ENCODE assay signal across 16 cellular contexts in genomic region chr1:223102797-223103533, GRCh38. TPM values are rescaled to one million over a fixed set of nuclear protein-coding genes. Genes with fewer than 3 reads are reported as not detected.
A peak's percentile ranks its signal among the peaks of the same experiment; 100 is the strongest.
DNase-seq lines count a peak whose midpoint lies in the region; ATAC-seq and TF ChIP-seq lines count a peak whose summit lies in the region.
"Had no signal": no experiment of that assay in that cellular context is flagged by ENCODE, and none has a peak within 500 bp of the region (broad histone marks: within the 10 kb centered on the region; RNA-seq: fewer than 3 reads in every experiment).

No MANE protein-coding gene starts in this region.

- no peak overlapping the region for H2BK12ac ChIP-seq in H9 (ENCODE audit: insufficient read length, low read depth, low read length)

- no peak overlapping the region for H2BK20ac ChIP-seq in H9 (ENCODE audit: low read depth, low read length, poor library complexity, severe bottlenecking)

- DNase-seq in Right ventricle myocardium superior (peak; percentile 54), cardiac septum (ENCODE audit: low spot score) (no peak), SJCRH30 (peak; percentile 71 to 76), kidney tubule cell (ENCODE audit: low spot score) (peak; percentile 76), H9 (no peak), T-helper 9 cell (no peak)
- DNase-seq: activated CD4-positive, CD25-positive, alpha-beta regulatory T cell; activated T-cell treated with anti-CD3 and anti-CD28 coated beads, Interleukin-2, amount 50 U/mL, for 1 hour; AML-193; effector memory CD8-positive, alpha-beta T cell; NCI-H1048; sigmoid colon had no signal

- H3K27ac ChIP-seq in SJCRH30 = no peak overlapping the region
- no peak overlapping the region for H3K27ac ChIP-seq in H9 (ENCODE audit: insufficient read length, low read depth, low read length)
- H3K27ac ChIP-seq: ascending aorta, sigmoid colon had no signal

- no peak overlapping the region for H3K4me3 Mint-ChIP-seq in H9
- H3K4me3 Mint-ChIP-seq: effector memory CD8-positive, alpha-beta T cell; type B pancreatic cell had no signal

- H2BK120ac ChIP-seq in H9 (ENCODE audit: low read depth, low read length, poor library complexity, severe bottlenecking) = no peak overlapping the region

- H4K20me1 ChIP-seq in H9 (ENCODE audit: control insufficient read depth, insufficient read depth, insufficient read length) = no peaks in the 10 kb centered on the region

- H3K56ac ChIP-seq in H9 (ENCODE audit: insufficient read length, low read depth, low read length) = no peak overlapping the region

- no peaks in the 10 kb centered on the region for H3K23me2 ChIP-seq in H9 (ENCODE audit: insufficient read length, low read depth, low read length, poor library complexity, severe bottlenecking)

- H2AFZ ChIP-seq in H9 (ENCODE audit: low read length) = no peak overlapping the region

- H3K27ac Mint-ChIP-seq in H9 = peak overlapping the region in 1 of 3 experiments; percentile 47; a peak in 1 of 7 replicates
- H3K27ac Mint-ChIP-seq: effector memory CD8-positive, alpha-beta T cell; type B pancreatic cell had no signal

- ATAC-seq in Right ventricle myocardium superior (ENCODE audit: poor library complexity) (peak; percentile 59), GM19328 (IDR thresholded peaks at IDR 0.05; ENCODE audit: unreplicated experiment) (no peak), GM18520 (IDR thresholded peaks at IDR 0.05; ENCODE audit: unreplicated experiment) (no peak)
- ATAC-seq: effector memory CD8-positive, alpha-beta T cell had no signal

- H3K4me1 ChIP-seq in SJCRH30 = peaks cover 8% of the 10 kb centered on the region
- H3K4me1 ChIP-seq in H9 (ENCODE audit: insufficient read depth, low read length) = no peaks in the 10 kb centered on the region
- H3K4me1 ChIP-seq: ascending aorta had no signal

- no peak overlapping the region for H3K18ac ChIP-seq in H9 (ENCODE audit: insufficient read length, low read depth, low read length)

- no peak overlapping the region for H3T11ph ChIP-seq in H9 (ENCODE audit: low read length)

- H3K36me3 Mint-ChIP-seq in H9 (ENCODE audit: insufficient read depth in 1 of 3, low read depth in 3 of 3) = peaks cover 16 to 31% (median 27%) of the 10 kb centered on the region in 3 experiments
- H3K36me3 Mint-ChIP-seq: type B pancreatic cell had no signal

- no peaks in the 10 kb centered on the region for H3K79me2 ChIP-seq in H9 (ENCODE audit: insufficient read depth, low read length)

- no CpG with 5 or more reads among the region's 10 CpGs for WGBS in H9 (ENCODE audit: extremely low coverage, insufficient read length, low lambda C conversion rate)

- no peak overlapping the region for H3K4me2 ChIP-seq in H9 (ENCODE audit: insufficient read depth, insufficient read length, low read length)

- no peaks in the 10 kb centered on the region for H3K36me3 ChIP-seq in SJCRH30
- H3K36me3 ChIP-seq: ascending aorta, sigmoid colon had no signal

- no peak overlapping the region for H2BK5ac ChIP-seq in H9 (ENCODE audit: insufficient read length, low read length)

- peaks cover 28 to 33% of the 10 kb centered on the region in 2 experiments for H3K9me3 Mint-ChIP-seq in H9

- no peak overlapping the region for H2AK5ac ChIP-seq in H9 (ENCODE audit: insufficient read length, low read length)

- no peak overlapping the region for H4K5ac ChIP-seq in H9 (ENCODE audit: insufficient read length, low read depth, low read length)

- peaks cover 0 to 3% of the 10 kb centered on the region in 2 experiments; a peak in 1 of 4 replicates for H3K4me1 Mint-ChIP-seq in H9

- H3K27me3 Mint-ChIP-seq in H9 (ENCODE audit: low read depth) = peaks cover 2% of the 10 kb centered on the region; the same call in 1 of the 2 replicates
- H3K27me3 Mint-ChIP-seq: type B pancreatic cell had no signal

- H4K8ac ChIP-seq in H9 (replicated peaks; ENCODE audit: insufficient read length, low read depth, low read length) = no peak overlapping the region

- H3K9ac ChIP-seq in H9 (ENCODE audit: extremely low read depth, insufficient read length, low read length) = no peak overlapping the region

- H3K27me3 ChIP-seq in SJCRH30 (no peaks in the 10 kb centered on the region), H9 (ENCODE audit: insufficient read depth, low read length) (no peaks in the 10 kb centered on the region)
- H3K27me3 ChIP-seq: ascending aorta, sigmoid colon had no signal

- H3K14ac ChIP-seq in H9 (ENCODE audit: insufficient read depth, low read length) = no peak overlapping the region

- intact Hi-C loops in Right ventricle myocardium superior (cut with DNase I) = no loop called here
- intact Hi-C loops in cardiac septum (cut with DNase I) = no loop called here

- no peak overlapping the region for H3K4ac ChIP-seq in H9 (ENCODE audit: low read depth, low read length)

- no peak overlapping the region for H3K4me3 ChIP-seq in SJCRH30
- H3K4me3 ChIP-seq: ascending aorta, sigmoid colon had no signal

- no peak overlapping the region for H2BK15ac ChIP-seq in H9 (ENCODE audit: low read depth, low read length)

- H3K9me3 ChIP-seq in SJCRH30 (replicated peaks) = peaks cover 7% of the 10 kb centered on the region; the same call in 1 of the 2 replicates
- no peaks in the 10 kb centered on the region for H3K9me3 ChIP-seq in H9 (ENCODE audit: control insufficient read depth, low read depth, low read length)
- H3K9me3 ChIP-seq: ascending aorta had no signal

- H3K23ac ChIP-seq in H9 (ENCODE audit: insufficient read length, low read depth, low read length) = no peak overlapping the region

- H4K91ac ChIP-seq in H9 (ENCODE audit: insufficient read length, low read depth, low read length) = no peak overlapping the region

- no peak for TF ChIP-seq CTCF in H9 (conservative IDR thresholded peaks at IDR 0.05)

- no peaks in the 10 kb centered on the region for H3K79me1 ChIP-seq in H9 (ENCODE audit: insufficient read depth, low read depth, low read length, poor library complexity, severe bottlenecking)

RNA-seq across cellular contexts. Expression of gene TLR5, which starts 40.1 kb away (rescaled TPM):
- total RNA-seq in Right ventricle myocardium superior (3.0 TPM), cardiac septum (1.6 TPM), H9 (2021) (not detected in 2 replicates)
- total RNA-seq in SJCRH30 (2014; rRNA removed; shearing (Covaris generic)) = 0.06 and 0.10 TPM in 2 replicates

Comparison
In these comparisons a context has a peak if more than half of its experiments do, and no peak if none do; other contexts are left out.
1. DNase-seq: peak in Right ventricle myocardium superior (single experiment), SJCRH30 (2 of 2) and kidney tubule cell (single experiment); none in cardiac septum (single experiment), H9 (single experiment) and T-helper 9 cell (single experiment).